Comparison of ENCODE assay signal across 1 cellular context in genomic region chr22:30208631-30209603, GRCh38.
TF ChIP-seq lines count a peak whose summit lies in the region.

No MANE protein-coding gene starts in this region.

TF ChIP-seq in HepG2, 621 proteins besides CTCF, POLR2A, EP300 and RAD21 (continued from another document and continues in another):
- TF ChIP-seq AKAP8 (CRISPR knock-in tag; IDR thresholded peaks at IDR 0.05) (no peak), ATF7-NPFF (CRISPR knock-in tag; IDR thresholded peaks at IDR 0.05; ENCODE audit: low read depth) (0 out of 2 replicates have a peak, but pooled peaks have one; percentile 41), ZNF451 (CRISPR knock-in tag; IDR thresholded peaks at IDR 0.05) (no peak; the same call in 1 of the 2 replicates), ZNF44 (CRISPR knock-in tag; IDR thresholded peaks at IDR 0.05) (no peak), GTF3A (CRISPR knock-in tag; conservative IDR thresholded peaks at IDR 0.05) (no peak), ZNF337 (CRISPR knock-in tag; IDR thresholded peaks at IDR 0.05; ENCODE audit: borderline replicate concordance, low read depth) (no peak), AGO2 (optimal IDR thresholded peaks at IDR 0.05; ENCODE audit: low read depth, low read length) (no peak), LBX2 (CRISPR knock-in tag; IDR thresholded peaks at IDR 0.05; ENCODE audit: borderline replicate concordance) (no peak), ZNF282 (IDR thresholded peaks at IDR 0.05; ENCODE audit: partially characterized antibody) (no peak), ZFP62 (CRISPR knock-in tag; IDR thresholded peaks at IDR 0.05) (no peak), ZBTB8A (CRISPR knock-in tag; IDR thresholded peaks at IDR 0.05; ENCODE audit: borderline replicate concordance, low read depth) (no peak), ZNF574 (CRISPR knock-in tag; IDR thresholded peaks at IDR 0.05) (peak; percentile 64), ZNF136 (CRISPR knock-in tag; IDR thresholded peaks at IDR 0.05; ENCODE audit: low read depth) (no peak), HOXA5 (CRISPR knock-in tag; IDR thresholded peaks at IDR 0.05) (peak; percentile 55; the same call in 1 of the 2 replicates), MAZ (IDR thresholded peaks at IDR 0.05; ENCODE audit: borderline replicate concordance, low read depth, low read length) (no peak), MAZ (CRISPR knock-in tag; IDR thresholded peaks at IDR 0.05; ENCODE audit: low read depth) (no peak), ZKSCAN8 (CRISPR knock-in tag; IDR thresholded peaks at IDR 0.05; ENCODE audit: borderline replicate concordance) (no peak), SIX4 (CRISPR knock-in tag; IDR thresholded peaks at IDR 0.05) (no peak), REL (CRISPR knock-in tag; conservative IDR thresholded peaks at IDR 0.05) (no peak), ATF1 (CRISPR knock-in tag; IDR thresholded peaks at IDR 0.05) (no peak), ZNF549 (CRISPR knock-in tag; IDR thresholded peaks at IDR 0.05) (no peak), ZBTB20 (CRISPR knock-in tag; IDR thresholded peaks at IDR 0.05; ENCODE audit: borderline replicate concordance, low read depth) (no peak), MEIS1 (CRISPR knock-in tag; IDR thresholded peaks at IDR 0.05; ENCODE audit: borderline replicate concordance) (no peak), ZNF713 (CRISPR knock-in tag; IDR thresholded peaks at IDR 0.05) (no peak), NFE2L1 (CRISPR knock-in tag; IDR thresholded peaks at IDR 0.05; ENCODE audit: borderline replicate concordance) (no peak), FOXK2 (IDR thresholded peaks at IDR 0.05) (no peak), ZSCAN30 (CRISPR knock-in tag; IDR thresholded peaks at IDR 0.05) (0 out of 2 replicates have a peak, but pooled peaks have one; percentile 41), RBFOX2 (IDR thresholded peaks at IDR 0.05; ENCODE audit: low read depth, low read length) (no peak), ZSCAN12 (CRISPR knock-in tag; IDR thresholded peaks at IDR 0.05) (no peak; the same call in 1 of the 2 replicates), ZNF232 (CRISPR knock-in tag; IDR thresholded peaks at IDR 0.05; ENCODE audit: borderline replicate concordance) (no peak), NBN (conservative IDR thresholded peaks at IDR 0.05) (no peak), HDAC2 (CRISPR knock-in tag; IDR thresholded peaks at IDR 0.05) (no peak), MEIS2 (CRISPR knock-in tag; IDR thresholded peaks at IDR 0.05) (peak; percentile 82), HIC2 (CRISPR knock-in tag; IDR thresholded peaks at IDR 0.05; ENCODE audit: low read depth) (no peak), AGO1 (IDR thresholded peaks at IDR 0.05; ENCODE audit: low read depth, low read length, poor library complexity, severe bottlenecking) (no peak), ELF1 (CRISPR knock-in tag; IDR thresholded peaks at IDR 0.05) (peak; percentile 45; the same call in 1 of the 2 replicates), RFX5 (IDR thresholded peaks at IDR 0.05; ENCODE audit: low read depth, low read length) (no peak), GATA4 (IDR thresholded peaks at IDR 0.05; ENCODE audit: borderline replicate concordance, low read depth) (peak; percentile 21; the same call in 1 of the 2 replicates), ATRX (CRISPR knock-in tag; IDR thresholded peaks at IDR 0.05; ENCODE audit: borderline replicate concordance) (no peak), KLF15 (CRISPR knock-in tag; IDR thresholded peaks at IDR 0.05; ENCODE audit: borderline replicate concordance) (no peak)
- TF ChIP-seq, protein P1, sequence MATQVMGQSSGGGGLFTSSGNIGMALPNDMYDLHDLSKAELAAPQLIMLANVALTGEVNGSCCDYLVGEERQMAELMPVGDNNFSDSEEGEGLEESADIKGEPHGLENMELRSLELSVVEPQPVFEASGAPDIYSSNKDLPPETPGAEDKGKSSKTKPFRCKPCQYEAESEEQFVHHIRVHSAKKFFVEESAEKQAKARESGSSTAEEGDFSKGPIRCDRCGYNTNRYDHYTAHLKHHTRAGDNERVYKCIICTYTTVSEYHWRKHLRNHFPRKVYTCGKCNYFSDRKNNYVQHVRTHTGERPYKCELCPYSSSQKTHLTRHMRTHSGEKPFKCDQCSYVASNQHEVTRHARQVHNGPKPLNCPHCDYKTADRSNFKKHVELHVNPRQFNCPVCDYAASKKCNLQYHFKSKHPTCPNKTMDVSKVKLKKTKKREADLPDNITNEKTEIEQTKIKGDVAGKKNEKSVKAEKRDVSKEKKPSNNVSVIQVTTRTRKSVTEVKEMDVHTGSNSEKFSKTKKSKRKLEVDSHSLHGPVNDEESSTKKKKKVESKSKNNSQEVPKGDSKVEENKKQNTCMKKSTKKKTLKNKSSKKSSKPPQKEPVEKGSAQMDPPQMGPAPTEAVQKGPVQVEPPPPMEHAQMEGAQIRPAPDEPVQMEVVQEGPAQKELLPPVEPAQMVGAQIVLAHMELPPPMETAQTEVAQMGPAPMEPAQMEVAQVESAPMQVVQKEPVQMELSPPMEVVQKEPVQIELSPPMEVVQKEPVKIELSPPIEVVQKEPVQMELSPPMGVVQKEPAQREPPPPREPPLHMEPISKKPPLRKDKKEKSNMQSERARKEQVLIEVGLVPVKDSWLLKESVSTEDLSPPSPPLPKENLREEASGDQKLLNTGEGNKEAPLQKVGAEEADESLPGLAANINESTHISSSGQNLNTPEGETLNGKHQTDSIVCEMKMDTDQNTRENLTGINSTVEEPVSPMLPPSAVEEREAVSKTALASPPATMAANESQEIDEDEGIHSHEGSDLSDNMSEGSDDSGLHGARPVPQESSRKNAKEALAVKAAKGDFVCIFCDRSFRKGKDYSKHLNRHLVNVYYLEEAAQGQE (IDR thresholded peaks at IDR 0.05; ENCODE audit: borderline replicate concordance in 1 of 2, low read depth in 1 of 2, low read length in 2 of 2): no peak
- TF ChIP-seq, protein P2, sequence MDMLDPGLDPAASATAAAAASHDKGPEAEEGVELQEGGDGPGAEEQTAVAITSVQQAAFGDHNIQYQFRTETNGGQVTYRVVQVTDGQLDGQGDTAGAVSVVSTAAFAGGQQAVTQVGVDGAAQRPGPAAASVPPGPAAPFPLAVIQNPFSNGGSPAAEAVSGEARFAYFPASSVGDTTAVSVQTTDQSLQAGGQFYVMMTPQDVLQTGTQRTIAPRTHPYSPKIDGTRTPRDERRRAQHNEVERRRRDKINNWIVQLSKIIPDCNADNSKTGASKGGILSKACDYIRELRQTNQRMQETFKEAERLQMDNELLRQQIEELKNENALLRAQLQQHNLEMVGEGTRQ (IDR thresholded peaks at IDR 0.05; ENCODE audit: low read depth, low read length): peak; percentile 50; the same call in 1 of the 2 replicates
- TF ChIP-seq, protein P2 (CRISPR knock-in tag; IDR thresholded peaks at IDR 0.05; ENCODE audit: borderline replicate concordance): peak; percentile 74; the same call in 1 of the 2 replicates
- TF ChIP-seq, protein P3, sequence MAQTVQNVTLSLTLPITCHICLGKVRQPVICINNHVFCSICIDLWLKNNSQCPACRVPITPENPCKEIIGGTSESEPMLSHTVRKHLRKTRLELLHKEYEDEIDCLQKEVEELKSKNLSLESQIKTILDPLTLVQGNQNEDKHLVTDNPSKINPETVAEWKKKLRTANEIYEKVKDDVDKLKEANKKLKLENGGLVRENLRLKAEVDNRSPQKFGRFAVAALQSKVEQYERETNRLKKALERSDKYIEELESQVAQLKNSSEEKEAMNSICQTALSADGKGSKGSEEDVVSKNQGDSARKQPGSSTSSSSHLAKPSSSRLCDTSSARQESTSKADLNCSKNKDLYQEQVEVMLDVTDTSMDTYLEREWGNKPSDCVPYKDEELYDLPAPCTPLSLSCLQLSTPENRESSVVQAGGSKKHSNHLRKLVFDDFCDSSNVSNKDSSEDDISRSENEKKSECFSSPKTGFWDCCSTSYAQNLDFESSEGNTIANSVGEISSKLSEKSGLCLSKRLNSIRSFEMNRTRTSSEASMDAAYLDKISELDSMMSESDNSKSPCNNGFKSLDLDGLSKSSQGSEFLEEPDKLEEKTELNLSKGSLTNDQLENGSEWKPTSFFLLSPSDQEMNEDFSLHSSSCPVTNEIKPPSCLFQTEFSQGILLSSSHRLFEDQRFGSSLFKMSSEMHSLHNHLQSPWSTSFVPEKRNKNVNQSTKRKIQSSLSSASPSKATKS (CRISPR knock-in tag; IDR thresholded peaks at IDR 0.05): 0 out of 2 replicates have a peak, but pooled peaks have one; percentile 57
- TF ChIP-seq, protein P4, sequence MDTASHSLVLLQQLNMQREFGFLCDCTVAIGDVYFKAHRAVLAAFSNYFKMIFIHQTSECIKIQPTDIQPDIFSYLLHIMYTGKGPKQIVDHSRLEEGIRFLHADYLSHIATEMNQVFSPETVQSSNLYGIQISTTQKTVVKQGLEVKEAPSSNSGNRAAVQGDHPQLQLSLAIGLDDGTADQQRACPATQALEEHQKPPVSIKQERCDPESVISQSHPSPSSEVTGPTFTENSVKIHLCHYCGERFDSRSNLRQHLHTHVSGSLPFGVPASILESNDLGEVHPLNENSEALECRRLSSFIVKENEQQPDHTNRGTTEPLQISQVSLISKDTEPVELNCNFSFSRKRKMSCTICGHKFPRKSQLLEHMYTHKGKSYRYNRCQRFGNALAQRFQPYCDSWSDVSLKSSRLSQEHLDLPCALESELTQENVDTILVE (CRISPR knock-in tag; IDR thresholded peaks at IDR 0.05): peak; percentile 54; the same call in 1 of the 2 replicates
- TF ChIP-seq, protein P5, sequence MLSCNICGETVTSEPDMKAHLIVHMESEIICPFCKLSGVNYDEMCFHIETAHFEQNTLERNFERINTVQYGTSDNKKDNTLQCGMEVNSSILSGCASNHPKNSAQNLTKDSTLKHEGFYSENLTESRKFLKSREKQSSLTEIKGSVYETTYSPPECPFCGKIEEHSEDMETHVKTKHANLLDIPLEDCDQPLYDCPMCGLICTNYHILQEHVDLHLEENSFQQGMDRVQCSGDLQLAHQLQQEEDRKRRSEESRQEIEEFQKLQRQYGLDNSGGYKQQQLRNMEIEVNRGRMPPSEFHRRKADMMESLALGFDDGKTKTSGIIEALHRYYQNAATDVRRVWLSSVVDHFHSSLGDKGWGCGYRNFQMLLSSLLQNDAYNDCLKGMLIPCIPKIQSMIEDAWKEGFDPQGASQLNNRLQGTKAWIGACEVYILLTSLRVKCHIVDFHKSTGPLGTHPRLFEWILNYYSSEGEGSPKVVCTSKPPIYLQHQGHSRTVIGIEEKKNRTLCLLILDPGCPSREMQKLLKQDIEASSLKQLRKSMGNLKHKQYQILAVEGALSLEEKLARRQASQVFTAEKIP (CRISPR knock-in tag; IDR thresholded peaks at IDR 0.05; ENCODE audit: borderline replicate concordance): no peak
- TF ChIP-seq, protein P6, sequence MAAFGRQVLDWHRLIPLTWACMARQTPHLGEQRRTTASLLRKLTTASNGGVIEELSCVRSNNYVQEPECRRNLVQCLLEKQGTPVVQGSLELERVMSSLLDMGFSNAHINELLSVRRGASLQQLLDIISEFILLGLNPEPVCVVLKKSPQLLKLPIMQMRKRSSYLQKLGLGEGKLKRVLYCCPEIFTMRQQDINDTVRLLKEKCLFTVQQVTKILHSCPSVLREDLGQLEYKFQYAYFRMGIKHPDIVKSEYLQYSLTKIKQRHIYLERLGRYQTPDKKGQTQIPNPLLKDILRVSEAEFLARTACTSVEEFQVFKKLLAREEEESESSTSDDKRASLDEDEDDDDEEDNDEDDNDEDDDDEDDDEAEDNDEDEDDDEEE (CRISPR knock-in tag; IDR thresholded peaks at IDR 0.05): no peak
- TF ChIP-seq, protein P7, sequence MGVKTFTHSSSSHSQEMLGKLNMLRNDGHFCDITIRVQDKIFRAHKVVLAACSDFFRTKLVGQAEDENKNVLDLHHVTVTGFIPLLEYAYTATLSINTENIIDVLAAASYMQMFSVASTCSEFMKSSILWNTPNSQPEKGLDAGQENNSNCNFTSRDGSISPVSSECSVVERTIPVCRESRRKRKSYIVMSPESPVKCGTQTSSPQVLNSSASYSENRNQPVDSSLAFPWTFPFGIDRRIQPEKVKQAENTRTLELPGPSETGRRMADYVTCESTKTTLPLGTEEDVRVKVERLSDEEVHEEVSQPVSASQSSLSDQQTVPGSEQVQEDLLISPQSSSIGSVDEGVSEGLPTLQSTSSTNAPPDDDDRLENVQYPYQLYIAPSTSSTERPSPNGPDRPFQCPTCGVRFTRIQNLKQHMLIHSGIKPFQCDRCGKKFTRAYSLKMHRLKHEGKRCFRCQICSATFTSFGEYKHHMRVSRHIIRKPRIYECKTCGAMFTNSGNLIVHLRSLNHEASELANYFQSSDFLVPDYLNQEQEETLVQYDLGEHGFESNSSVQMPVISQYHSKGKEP (CRISPR knock-in tag; IDR thresholded peaks at IDR 0.05): no peak
